10 cellular contexts compared by ENCODE assay signal in the genomic region with DNA sequence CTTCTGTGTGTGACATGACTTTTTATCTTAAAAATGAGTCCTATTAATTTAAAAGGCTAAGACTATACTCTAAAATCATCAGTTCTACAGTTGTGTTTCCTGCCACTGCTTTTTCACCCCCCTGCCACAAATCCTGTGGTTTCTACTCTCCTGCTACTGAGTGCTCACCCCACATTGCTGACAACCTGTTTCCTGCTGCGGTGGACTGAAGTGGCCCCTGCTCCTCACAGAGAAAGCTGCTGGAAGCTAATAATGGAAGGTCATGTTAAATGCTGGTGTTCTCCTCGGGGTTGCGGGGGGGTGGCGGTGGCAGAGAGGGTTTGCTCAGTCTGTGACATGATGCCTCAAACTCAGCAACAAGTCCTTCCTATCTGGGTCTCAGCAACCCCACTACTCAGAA.
DNase-seq lines count a peak whose midpoint lies in the region; ATAC-seq and TF ChIP-seq lines count a peak whose summit lies in the region.
"Had no signal": no experiment of that assay in that cellular context is flagged by ENCODE, and none has a peak within 500 bp of the region (broad histone marks: within the 10 kb centered on the region; RNA-seq: fewer than 3 reads in every experiment).

No MANE protein-coding gene starts in this region.

- H4K91ac ChIP-seq in mesenchymal stem cell (ENCODE audit: low read length), result no peak overlapping the region

- peak; percentile 42 for ATAC-seq in GM18861 (IDR thresholded peaks at IDR 0.05; ENCODE audit: unreplicated experiment)
- peak; percentile 40 for ATAC-seq in HG02588 (IDR thresholded peaks at IDR 0.05; ENCODE audit: unreplicated experiment)

- H2BK15ac ChIP-seq in mesenchymal stem cell (ENCODE audit: low read depth, poor library complexity, severe bottlenecking), result no peak overlapping the region

- H2BK5ac ChIP-seq in mesenchymal stem cell (ENCODE audit: low read depth, low read length, poor library complexity, severe bottlenecking), result no peak overlapping the region

- H3K79me1 ChIP-seq in mesenchymal stem cell (replicated peaks; ENCODE audit: low read length, poor library complexity, severe bottlenecking), result no peaks in the 10 kb centered on the region

- H3K9me2 ChIP-seq in hepatocyte (replicated peaks; ENCODE audit: insufficient read depth), result no peaks in the 10 kb centered on the region

- H3K36me3 ChIP-seq in mesenchymal stem cell (ENCODE audit: control insufficient read depth in 1 of 2, insufficient read depth in 2 of 2, low read depth in 1 of 2, low read length in 2 of 2) (no peaks in the 10 kb centered on the region), hepatocyte (replicated peaks; ENCODE audit: insufficient read depth, low read depth) (no peaks in the 10 kb centered on the region)
- H3K36me3 ChIP-seq: breast epithelium had no signal

- no peak for TF ChIP-seq CTCF in hepatocyte (IDR thresholded peaks at IDR 0.05; ENCODE audit: poor library complexity)

- H3K4ac ChIP-seq in mesenchymal stem cell (ENCODE audit: low read depth in 1 of 2, low read length in 2 of 2), result no peak overlapping the region

- H2AK5ac ChIP-seq in mesenchymal stem cell (ENCODE audit: low read length, severe bottlenecking), result peak overlapping the region; percentile 22

- DNase-seq in NOMO-1 treated with dmso at 0.1 percent for 144 hours (lab: John Stamatoyannopoulos, UW; ENCODE audit: unreplicated experiment) (peak; percentile 64), mesenchymal stem cell (no peak), hepatocyte (ENCODE audit: low spot score) (no peak)
- DNase-seq in stimulated activated CD4-positive, alpha-beta T cell treated with anti-CD3 and anti-CD28 coated beads, Interleukin-15, amount 100 ng/mL, for 24 hours, result no peak
- no peak for DNase-seq in activated CD4-positive, CD25-positive, alpha-beta regulatory T cell (lab: John Stamatoyannopoulos, UW)
- DNase-seq: activated CD4-positive, CD25-positive, alpha-beta regulatory T cell treated with anti-CD3 and anti-CD28 coated beads, Interleukin-2, amount 50 U/mL, for 72 hours; stimulated activated CD4-positive, alpha-beta T cell treated with anti-CD3 and anti-CD28 coated beads, Interleukin-4, amount 100 ng/mL, for 24 hours had no signal

- H3K4me1 ChIP-seq in mesenchymal stem cell (ENCODE audit: control insufficient read depth, insufficient read depth, low read depth, low read length), result peaks cover 9% of the 10 kb centered on the region
- H3K4me1 ChIP-seq in hepatocyte (ENCODE audit: insufficient read depth), result no peaks in the 10 kb centered on the region
- H3K4me1 ChIP-seq: breast epithelium had no signal

- no peak overlapping the region for H2BK12ac ChIP-seq in mesenchymal stem cell (ENCODE audit: low read length in 2 of 2)

- H2BK120ac ChIP-seq in mesenchymal stem cell (ENCODE audit: low read depth, low read length), result no peak overlapping the region

- no peaks in the 10 kb centered on the region for H3K79me2 ChIP-seq in hepatocyte

- H2AFZ ChIP-seq in mesenchymal stem cell (ENCODE audit: low read depth, low read length), result no peak overlapping the region
- no peak overlapping the region for H2AFZ ChIP-seq in hepatocyte

- H3K18ac ChIP-seq in mesenchymal stem cell (ENCODE audit: low read depth in 1 of 2, low read length in 2 of 2), result no peak overlapping the region

- H3K23ac ChIP-seq in mesenchymal stem cell (ENCODE audit: low read length in 2 of 2), result no peak overlapping the region

- no peaks in the 10 kb centered on the region for H4K20me1 ChIP-seq in hepatocyte (ENCODE audit: insufficient read depth, poor library complexity, severe bottlenecking)

- H3K27me3 ChIP-seq in mesenchymal stem cell (ENCODE audit: control insufficient read depth in 1 of 2, insufficient read depth in 1 of 2, low read length in 2 of 2) (no peaks in the 10 kb centered on the region), hepatocyte (no peaks in the 10 kb centered on the region)
- H3K27me3 ChIP-seq: breast epithelium had no signal

- H3K27ac ChIP-seq in mesenchymal stem cell (ENCODE audit: low read length, poor library complexity, severe bottlenecking), result no peak overlapping the region
- no peak overlapping the region for H3K27ac ChIP-seq in hepatocyte
- H3K27ac ChIP-seq: breast epithelium had no signal

- no peak overlapping the region for H3K14ac ChIP-seq in mesenchymal stem cell (ENCODE audit: low read length in 2 of 2)

- H3K9me3 ChIP-seq in mesenchymal stem cell (ENCODE audit: control insufficient read depth, low read length) (peaks cover 4% of the 10 kb centered on the region), hepatocyte (ENCODE audit: low read depth) (no peaks in the 10 kb centered on the region)

- WGBS in mesenchymal stem cell, result 86% methylated on average over 4 of the region's 4 CpGs
- 75% methylated on average over 4 of the region's 4 CpGs for WGBS in hepatocyte (ENCODE audit: low lambda C conversion rate, missing lambda C conversion rate)

- H4K8ac ChIP-seq in mesenchymal stem cell (ENCODE audit: low read length), result no peak overlapping the region

- H3K9ac ChIP-seq in mesenchymal stem cell (ENCODE audit: low read length), result no peak overlapping the region

- H3K4me2 ChIP-seq in mesenchymal stem cell (ENCODE audit: low read length, poor library complexity, severe bottlenecking) (no peak overlapping the region), hepatocyte (no peak overlapping the region)

- H3K4me3 ChIP-seq in mesenchymal stem cell (ENCODE audit: insufficient read depth in 1 of 2, low read depth in 1 of 2, low read length in 2 of 2) (peak overlapping the region in 1 of 2 experiments; percentile 14), hepatocyte (no peak overlapping the region)
- H3K4me3 ChIP-seq: breast epithelium had no signal
